1 cellular context compared by ENCODE assay signal in the genomic region with DNA sequence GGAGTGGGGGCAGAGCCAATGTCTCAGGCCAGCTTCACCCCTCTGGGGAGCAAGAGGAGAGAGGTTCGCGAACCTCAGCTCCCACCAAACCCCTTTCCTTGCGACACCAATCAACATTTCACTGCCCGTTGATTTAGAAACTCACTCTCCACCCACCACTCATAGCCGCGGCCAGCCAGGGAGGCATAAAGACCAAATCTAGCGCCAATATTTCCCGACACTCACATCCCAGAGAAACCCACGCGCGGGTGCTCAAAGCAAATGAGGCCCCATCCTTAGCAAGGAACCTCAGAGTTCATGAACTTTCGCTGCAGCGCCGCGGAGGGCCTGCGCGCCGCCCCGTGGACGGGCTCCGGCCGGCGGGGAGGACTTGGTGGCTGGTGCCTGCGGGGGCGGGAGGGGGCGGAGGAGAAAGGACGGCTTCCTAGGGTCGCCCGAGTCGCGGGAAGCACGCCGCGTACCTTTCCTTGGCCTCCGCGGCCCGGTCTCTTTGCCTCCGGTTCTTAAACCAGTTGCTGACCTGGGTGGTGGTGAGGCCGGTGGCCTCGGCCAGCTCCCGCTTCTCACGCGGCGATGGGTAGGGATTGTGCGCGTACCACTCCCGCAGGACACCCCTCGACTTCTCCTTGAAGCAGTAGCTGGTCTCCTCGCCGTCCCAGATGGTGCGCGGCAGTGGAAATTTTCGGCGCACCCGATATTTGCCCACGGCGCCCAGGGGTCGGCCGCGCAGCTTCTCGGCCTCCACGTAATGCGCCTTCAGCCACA.
TF ChIP-seq lines count a peak whose summit lies in the region.

No MANE protein-coding gene starts in this region.

TF ChIP-seq in H1, 55 proteins besides CTCF, POLR2A, EP300 and RAD21:
- TF ChIP-seq EGR1 (IDR thresholded peaks at IDR 0.05; ENCODE audit: borderline replicate concordance, low read depth, low read length) (peak; percentile 75; the same call in 1 of the 2 replicates), SP2 (IDR thresholded peaks at IDR 0.05; ENCODE audit: low read length) (no peak), RNF2 (IDR thresholded peaks at IDR 0.05; ENCODE audit: borderline replicate concordance, low read depth, low read length, missing control alignments, poor library complexity, severe bottlenecking) (peak; percentile 66), EZH2 (IDR thresholded peaks at IDR 0.05; ENCODE audit: low read depth, low read length, severe bottlenecking) (peak; percentile 83), BCL11A (IDR thresholded peaks at IDR 0.05; ENCODE audit: low read depth in 2 of 2, low read length in 2 of 2) (no peak), SUZ12 (IDR thresholded peaks at IDR 0.05; ENCODE audit: low read length) (peak; percentile 60), ASH2L (IDR thresholded peaks at IDR 0.05; ENCODE audit: low read length) (no peak), GABPA (IDR thresholded peaks at IDR 0.05; ENCODE audit: borderline replicate concordance, insufficient read depth, low read length) (no peak)
- TF ChIP-seq, protein P1, sequence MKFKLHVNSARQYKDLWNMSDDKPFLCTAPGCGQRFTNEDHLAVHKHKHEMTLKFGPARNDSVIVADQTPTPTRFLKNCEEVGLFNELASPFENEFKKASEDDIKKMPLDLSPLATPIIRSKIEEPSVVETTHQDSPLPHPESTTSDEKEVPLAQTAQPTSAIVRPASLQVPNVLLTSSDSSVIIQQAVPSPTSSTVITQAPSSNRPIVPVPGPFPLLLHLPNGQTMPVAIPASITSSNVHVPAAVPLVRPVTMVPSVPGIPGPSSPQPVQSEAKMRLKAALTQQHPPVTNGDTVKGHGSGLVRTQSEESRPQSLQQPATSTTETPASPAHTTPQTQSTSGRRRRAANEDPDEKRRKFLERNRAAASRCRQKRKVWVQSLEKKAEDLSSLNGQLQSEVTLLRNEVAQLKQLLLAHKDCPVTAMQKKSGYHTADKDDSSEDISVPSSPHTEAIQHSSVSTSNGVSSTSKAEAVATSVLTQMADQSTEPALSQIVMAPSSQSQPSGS (IDR thresholded peaks at IDR 0.05; ENCODE audit: low read length): no peak
